Comparison of ENCODE assay signal across 20 cellular contexts in genomic region chr12:92547906-92548305, GRCh38.
"Had no signal": no experiment of that assay in that cellular context is flagged by ENCODE, and none has a peak within 500 bp of the region (broad histone marks: within the 10 kb centered on the region; RNA-seq: fewer than 3 reads in every experiment).

No MANE protein-coding gene starts in this region.

- ATAC-seq: activated CD8-positive, alpha-beta T cell treated with anti-CD3 and anti-CD28 coated beads, Interleukin-2, amount 10 ng/mL, durations not matched to agents 7 days and 5 days; activated naive CD4-positive, alpha-beta T cell treated with anti-CD3 and anti-CD28 coated beads, Interleukin-2, amount 50 U/mL, for 72 hours; activated T-helper 17 cell treated with anti-CD3 and anti-CD28 coated beads, Interleukin-2, amount 50 U/mL, for 72 hours; foreskin keratinocyte; SK-N-SH treated with all-trans-retinoic acid at 6 μM for 48 hours; upper lobe of right lung had no signal

- H3K9me3 ChIP-seq: spleen, upper lobe of right lung had no signal

- H3K36me3 ChIP-seq: spleen, upper lobe of right lung, WERI-Rb-1 had no signal

- H3K27me3 ChIP-seq: foreskin keratinocyte, spleen, upper lobe of right lung had no signal

- H3K27ac Mint-ChIP-seq: activated CD8-positive, alpha-beta T cell treated with anti-CD3 and anti-CD28 coated beads, Interleukin-2, amount 10 ng/mL, durations not matched to agents 7 days and 5 days; activated naive CD4-positive, alpha-beta T cell treated with anti-CD3 and anti-CD28 coated beads, Interleukin-2, amount 50 U/mL, for 72 hours; activated T-helper 17 cell treated with anti-CD3 and anti-CD28 coated beads, Interleukin-2, amount 50 U/mL, for 72 hours; nephron progenitor cell had no signal

- H3K27ac ChIP-seq: epithelial cell of prostate, foreskin keratinocyte, spleen, upper lobe of right lung, WERI-Rb-1 had no signal

- H3K27me3 Mint-ChIP-seq: activated T-helper 17 cell treated with anti-CD3 and anti-CD28 coated beads, Interleukin-2, amount 50 U/mL, for 72 hours had no signal

- FAIRE-seq: bronchial epithelial cell, kidney had no signal

- H3K4me3 Mint-ChIP-seq: activated CD8-positive, alpha-beta T cell treated with anti-CD3 and anti-CD28 coated beads, Interleukin-2, amount 10 ng/mL, durations not matched to agents 7 days and 5 days; activated T-helper 17 cell treated with anti-CD3 and anti-CD28 coated beads, Interleukin-2, amount 50 U/mL, for 72 hours; nephron progenitor cell; T-helper 2 cell treated with Interferon-gamma antibody and Interleukin-4, amounts not matched to agents 5 μg/mL and 100 μg/mL, for 36 hours had no signal

- DNase-seq: activated CD4-positive, alpha-beta T cell treated with anti-CD3 and anti-CD28 coated beads for 1 hour; activated CD4-positive, alpha-beta T cell treated with anti-CD3 and anti-CD28 coated beads, Interleukin-2, amount 50 U/mL, for 1 hour; activated CD8-positive, alpha-beta T cell treated with anti-CD3 and anti-CD28 coated beads, Interleukin-2, amount 10 ng/mL, durations not matched to agents 7 days and 5 days; amniotic stem cell; cortex of kidney; foreskin keratinocyte; kidney; nephron progenitor cell; nucleus accumbens; spleen; stimulated activated CD4-positive, alpha-beta T cell treated with anti-CD3 and anti-CD28 coated beads, Interleukin-4, amount 100 ng/mL, for 1 hour; stimulated activated naive CD4-positive, alpha-beta T cell treated with Interleukin-2 at 50 U/mL for 16 hours; upper lobe of right lung; WERI-Rb-1 had no signal

- H3K4me3 ChIP-seq: spleen, upper lobe of right lung had no signal
